Comparison of ENCODE assay signal across 8 cellular contexts in genomic region chr19:3785938-3786824, GRCh38. TPM values are rescaled to one million over a fixed set of nuclear protein-coding genes. Genes with fewer than 3 reads are reported as not detected.
A peak's percentile ranks its signal among the peaks of the same experiment; 100 is the strongest.
DNase-seq lines count a peak whose midpoint lies in the region; ATAC-seq and TF ChIP-seq lines count a peak whose summit lies in the region.

Gene MATK, minus strand, starts transcription at chr19:3786381. Its CDS starts 1,246 bp downstream, at chr19:3785135.

- peaks cover 9% of the 10 kb centered on the region for H3K4me1 Mint-ChIP-seq in CD14-positive monocyte
- peaks cover 12% of the 10 kb centered on the region for H3K4me1 Mint-ChIP-seq in activated naive CD4-positive, alpha-beta T cell treated with anti-CD3 and anti-CD28 coated beads, Interleukin-2, amount 50 U/mL, for 24 hours
- peaks cover 37 to 50% of the 10 kb centered on the region in 2 donors for H3K4me1 Mint-ChIP-seq in natural killer cell treated with Interleukin-12 subunit alpha and Interleukin-12 subunit beta and Interleukin-15 and Interleukin-18, amount 100 ng/mL, for 72 hours (ENCODE audit: low read depth in 2 of 2)

- DNase-seq in CD14-positive monocyte (ENCODE audit: low spot score) (no peak), MG63 (no peak), NCI-H524 treated with DMSO at 0.1 percent for 48 hours (lab: John Stamatoyannopoulos, UW) (no peak), NCI-H2196 treated with DMSO at 0.1 percent for 48 hours (lab: John Stamatoyannopoulos, UW; ENCODE audit: unreplicated experiment) (no peak)
- DNase-seq in natural killer cell treated with Interleukin-12 subunit alpha and Interleukin-12 subunit beta and Interleukin-15 and Interleukin-18, amount 100 ng/mL, for 72 hours (ENCODE audit: low spot score), result no peak
- DNase-seq in activated CD4-positive, CD25-positive, alpha-beta regulatory T cell (lab: John Stamatoyannopoulos, UW), result no peak

- H3K9me3 Mint-ChIP-seq in CD14-positive monocyte, result peaks cover 16 to 30% (median 22%) of the 10 kb centered on the region in 7 donors
- H3K9me3 Mint-ChIP-seq in activated naive CD4-positive, alpha-beta T cell treated with anti-CD3 and anti-CD28 coated beads, Interleukin-2, amount 50 U/mL, for 24 hours, result no peaks in the 10 kb centered on the region
- peaks cover 6% of the 10 kb centered on the region for H3K9me3 Mint-ChIP-seq in natural killer cell treated with Interleukin-12 subunit alpha and Interleukin-12 subunit beta and Interleukin-15 and Interleukin-18, amount 100 ng/mL, for 72 hours

- H3K27ac Mint-ChIP-seq in CD14-positive monocyte, result no peak within 1 kb of the TSS
- peak within 1 kb of the TSS; percentile 35 for H3K27ac Mint-ChIP-seq in activated naive CD4-positive, alpha-beta T cell treated with anti-CD3 and anti-CD28 coated beads, Interleukin-2, amount 50 U/mL, for 24 hours
- peak within 1 kb of the TSS; percentile 21 to 35 for H3K27ac Mint-ChIP-seq in natural killer cell treated with Interleukin-12 subunit alpha and Interleukin-12 subunit beta and Interleukin-15 and Interleukin-18, amount 100 ng/mL, for 72 hours

- peaks cover 3% of the 10 kb centered on the region; the same call in 1 of the 2 replicates for H3K9me3 ChIP-seq in MG63

- H3K36me3 Mint-ChIP-seq in CD14-positive monocyte, result peaks cover 1 to 7% of the 10 kb centered on the region in 2 donors
- peaks cover 12% of the 10 kb centered on the region for H3K36me3 Mint-ChIP-seq in activated naive CD4-positive, alpha-beta T cell treated with anti-CD3 and anti-CD28 coated beads, Interleukin-2, amount 50 U/mL, for 24 hours
- peaks cover 9% of the 10 kb centered on the region for H3K36me3 Mint-ChIP-seq in natural killer cell treated with Interleukin-12 subunit alpha and Interleukin-12 subunit beta and Interleukin-15 and Interleukin-18, amount 100 ng/mL, for 72 hours

- H3K4me3 Mint-ChIP-seq in CD14-positive monocyte, result peak within 1 kb of the TSS; percentile 60 to 78
- H3K4me3 Mint-ChIP-seq in activated naive CD4-positive, alpha-beta T cell treated with anti-CD3 and anti-CD28 coated beads, Interleukin-2, amount 50 U/mL, for 24 hours, result peak within 1 kb of the TSS; percentile 83
- H3K4me3 Mint-ChIP-seq in natural killer cell treated with Interleukin-12 subunit alpha and Interleukin-12 subunit beta and Interleukin-15 and Interleukin-18, amount 100 ng/mL, for 72 hours, result peak within 1 kb of the TSS; percentile 81

- intact Hi-C loops in CD14-positive monocyte (cut with micrococcal nuclease), result no loop called here

- no peak for TF ChIP-seq CTCF in CD14-positive monocyte (IDR thresholded peaks at IDR 0.05)

- 0 out of 2 replicates have a peak, but pooled peaks cover 2% of the 10 kb centered on the region for H3K27me3 ChIP-seq in MG63

- no peaks in the 10 kb centered on the region for H3K36me3 ChIP-seq in MG63

- peaks cover 16 to 33% (median 17%) of the 10 kb centered on the region in 3 donors for H3K27me3 Mint-ChIP-seq in CD14-positive monocyte (ENCODE audit: low read depth in 3 of 3)
- no peaks in the 10 kb centered on the region for H3K27me3 Mint-ChIP-seq in activated naive CD4-positive, alpha-beta T cell treated with anti-CD3 and anti-CD28 coated beads, Interleukin-2, amount 50 U/mL, for 24 hours
- H3K27me3 Mint-ChIP-seq in natural killer cell treated with Interleukin-12 subunit alpha and Interleukin-12 subunit beta and Interleukin-15 and Interleukin-18, amount 100 ng/mL, for 72 hours, result no peaks in the 10 kb centered on the region

- peak within 1 kb of the TSS; percentile 44 for H3K4me3 ChIP-seq in MG63

- ATAC-seq in natural killer cell treated with Interleukin-12 subunit alpha and Interleukin-12 subunit beta and Interleukin-15 and Interleukin-18, amount 100 ng/mL, for 72 hours, result peak; percentile 58 to 59
- no peak for ATAC-seq in HG03108 (IDR thresholded peaks at IDR 0.05; ENCODE audit: unreplicated experiment)

RNA-seq across cellular contexts. Expression of gene MATK, which starts in this region (rescaled TPM):
- polyA plus RNA-seq in CD14-positive monocyte, result under 1 TPM; 0.20 to 0.44 TPM
- total RNA-seq in MG63 (2014; rRNA removed; shearing (Covaris generic); ENCODE audit: low replicate concordance), result 0.69 and 3.9 TPM in 2 replicates
- total RNA-seq in natural killer cell treated with Interleukin-12 subunit alpha and Interleukin-12 subunit beta and Interleukin-15 and Interleukin-18, amount 100 ng/mL, for 72 hours, result 10 to 100 TPM; 58.5 to 61.9 TPM

Comparison
In these comparisons a context has a peak if more than half of its experiments do, and no peak if none do; other contexts are left out.
1. RNA of gene MATK (total RNA-seq): 58.5 to 61.9 TPM in natural killer cell treated with Interleukin-12 subunit alpha and Interleukin-12 subunit beta and Interleukin-15 and Interleukin-18, amount 100 ng/mL, for 72 hours; 0.69 to 3.9 TPM in MG63; every median in the first group is over 10 times any median in the second.
2. H3K27ac Mint-ChIP-seq: peak in activated naive CD4-positive, alpha-beta T cell treated with anti-CD3 and anti-CD28 coated beads, Interleukin-2, amount 50 U/mL, for 24 hours (single experiment) and natural killer cell treated with Interleukin-12 subunit alpha and Interleukin-12 subunit beta and Interleukin-15 and Interleukin-18, amount 100 ng/mL, for 72 hours (2 of 2); none in CD14-positive monocyte (0 of 7).
3. Peak in every context shown above with its lines, with median percentiles within 50 percentile points of each other: H3K4me3 Mint-ChIP-seq.